In genomic region chr10:126222736-126223511, GRCh38 we compare ENCODE assay signal across 22 cellular contexts.
DNase-seq lines count a peak whose midpoint lies in the region; ATAC-seq, FAIRE-seq and TF ChIP-seq lines count a peak whose summit lies in the region.
"Had no signal": no experiment of that assay in that cellular context is flagged by ENCODE, and none has a peak within 500 bp of the region (broad histone marks: within the 10 kb centered on the region; RNA-seq: fewer than 3 reads in every experiment).

No MANE protein-coding gene starts in this region.

- H3K9ac ChIP-seq in IMR-90 (ENCODE audit: low read depth, low read length) (no peak overlapping the region), K562 (ENCODE audit: insufficient read depth in 1 of 2, low read depth in 2 of 2, low read length in 2 of 2) (no peak overlapping the region)

- no peak overlapping the region for H4K5ac ChIP-seq in IMR-90 (ENCODE audit: low read depth, low read length)

- H3K27ac ChIP-seq in IMR-90 (ENCODE audit: insufficient read depth, low read length) = no peak overlapping the region
- no peak overlapping the region for H3K27ac ChIP-seq in K562 (ENCODE audit: extremely low read depth, low read depth, low read length)
- peak overlapping the region in 12 of 21 experiments; percentile 1 to 80 (median 50) for H3K27ac ChIP-seq in skin epidermis
- H3K27ac ChIP-seq: coronary artery, gastroesophageal sphincter, pancreas, PC-9, SK-N-MC had no signal

- H4K20me1 ChIP-seq in IMR-90 (ENCODE audit: insufficient read depth, low read length) (no peaks in the 10 kb centered on the region), K562 (replicated peaks; ENCODE audit: control insufficient read depth, insufficient read depth, low read length) (no peaks in the 10 kb centered on the region)

- H3K27me3 ChIP-seq in IMR-90 (ENCODE audit: control insufficient read depth, insufficient read depth, low read length) = no peaks in the 10 kb centered on the region
- peaks cover 0 to 24% of the 10 kb centered on the region in 2 experiments; a peak in 2 of 5 replicates for H3K27me3 ChIP-seq in K562 (ENCODE audit: control insufficient read depth in 2 of 2, insufficient read depth in 2 of 2, low read length in 2 of 2)
- H3K27me3 ChIP-seq in MG63 = no peaks in the 10 kb centered on the region
- H3K27me3 ChIP-seq: pancreas had no signal

- H3K14ac ChIP-seq in IMR-90 (replicated peaks; ENCODE audit: low read depth, low read length) = no peak overlapping the region

- H3K9me3 ChIP-seq in IMR-90 (ENCODE audit: control insufficient read depth, insufficient read depth, low read length) (no peaks in the 10 kb centered on the region), K562 (replicated peaks; ENCODE audit: control insufficient read depth, insufficient read depth, low read depth, low read length) (no peaks in the 10 kb centered on the region), MG63 (no peaks in the 10 kb centered on the region)
- H3K9me3 ChIP-seq: gastroesophageal sphincter, pancreas had no signal

- H3K56ac ChIP-seq in IMR-90 (ENCODE audit: extremely low read depth, insufficient read depth, low read length) = no peak overlapping the region

- TF ChIP-seq RAD21 in IMR-90 (IDR thresholded peaks at IDR 0.05; ENCODE audit: low read length) (no peak), K562 (CRISPR knock-in tag; conservative IDR thresholded peaks at IDR 0.05 in 1 of 2, IDR thresholded peaks at IDR 0.05 in 1 of 2) (no peak)

- no peak overlapping the region for H2BK120ac ChIP-seq in IMR-90 (ENCODE audit: low read depth, low read length)

- H2AFZ ChIP-seq in IMR-90 (replicated peaks; ENCODE audit: low read length, poor library complexity) = no peak overlapping the region
- H2AFZ ChIP-seq in K562 (ENCODE audit: low read depth, low read length) = no peak overlapping the region
- H2AFZ ChIP-seq: PC-9 had no signal

- in situ Hi-C loops in IMR-90 (cut with MboI; ENCODE audit: low sequenced_read_pairs) (no loop called here), K562 (cut with MboI) (no loop called here)

- no peak overlapping the region for H2BK20ac ChIP-seq in IMR-90 (ENCODE audit: low read depth, low read length)

- no peak overlapping the region for H2AK9ac ChIP-seq in IMR-90 (replicated peaks; ENCODE audit: low read depth, low read length, poor library complexity)

- H4K8ac ChIP-seq in IMR-90 (ENCODE audit: low read depth in 2 of 2, low read length in 2 of 2) = no peak overlapping the region

- H3K4me3 ChIP-seq in IMR-90 (ENCODE audit: insufficient read depth, low read depth, low read length) (no peak overlapping the region), K562 (no peak overlapping the region), skin epidermis (no peak overlapping the region), MG63 (no peak overlapping the region)
- H3K4me3 ChIP-seq: coronary artery, gastroesophageal sphincter, pancreas, PC-9, SK-N-MC had no signal

- TF ChIP-seq POLR2A in IMR-90 (IDR thresholded peaks at IDR 0.05; ENCODE audit: low read depth, low read length) (no peak), K562 (conservative IDR thresholded peaks at IDR 0.05) (no peak)

- H3K4me2 ChIP-seq in IMR-90 (ENCODE audit: low read depth, low read length) = no peak overlapping the region
- H3K4me2 ChIP-seq in K562 (ENCODE audit: insufficient read depth, low read length) = no peak overlapping the region
- H3K4me2 ChIP-seq: PC-9 had no signal

- no peak overlapping the region for H3K18ac ChIP-seq in IMR-90 (ENCODE audit: low read depth, low read length)

- dilution Hi-C loops in IMR-90 (cut with HindIII; ENCODE audit: low sequenced_read_pairs, unreplicated experiment) = no loop called here

- ATAC-seq in IMR-90 (ENCODE audit: low read depth) = no peak; the same call in 1 of the 2 replicates
- no peak for ATAC-seq in K562
- no peak for ATAC-seq in HG02642 (IDR thresholded peaks at IDR 0.05; ENCODE audit: poor library complexity, unreplicated experiment)
- ATAC-seq in HG02588 (IDR thresholded peaks at IDR 0.05; ENCODE audit: unreplicated experiment) = no peak
- no peak for ATAC-seq in GM21390 (IDR thresholded peaks at IDR 0.05; ENCODE audit: unreplicated experiment)
- ATAC-seq: gastroesophageal sphincter had no signal

- H3K4me1 ChIP-seq in IMR-90 (ENCODE audit: control insufficient read depth, insufficient read depth, low read length) (peaks cover 5% of the 10 kb centered on the region; the same call in 1 of the 2 replicates), K562 (replicated peaks in 1 of 2; ENCODE audit: control insufficient read depth in 2 of 2, insufficient read depth in 2 of 2, low read length in 2 of 2) (no peaks in the 10 kb centered on the region; a peak in 2 of 5 replicates)
- H3K4me1 ChIP-seq: pancreas had no signal

- CTCF ChIA-PET in IMR-90 (lab: Yijun Ruan, JAX) = interaction anchor here (1.0 kb wide), 1 partner anchor 350 kb away, joined by 3 read pairs; no protein-coding TSS in a partner anchor
- CTCF ChIA-PET in K562 (lab: Yijun Ruan, JAX; ENCODE audit: low intra/inter-chr PET ratio) = no interaction called here

- TF ChIP-seq EP300 in K562 (IDR thresholded peaks at IDR 0.05; ENCODE audit: low read length) = no peak

- no CpG with 5 or more reads among the region's 4 CpGs for WGBS in IMR-90 (ENCODE audit: extremely low coverage in 2 of 2, insufficient read length in 1 of 2), 2 experiments
- 2% methylated on average over 4 of the region's 4 CpGs for WGBS in K562 (ENCODE audit: insufficient coverage, low coverage, missing lambda C conversion rate)

- H2BK15ac ChIP-seq in IMR-90 (ENCODE audit: low read depth, low read length) = no peak overlapping the region

- intact Hi-C loops in IMR-90 (cut with micrococcal nuclease) = no loop called here
- intact Hi-C loops in K562 (cut with micrococcal nuclease) = no loop called here

- H2BK5ac ChIP-seq in IMR-90 (ENCODE audit: low read depth, low read length, poor library complexity, severe bottlenecking) = no peak overlapping the region

- H3K79me1 ChIP-seq in IMR-90 (ENCODE audit: low read depth in 1 of 2, low read length in 2 of 2) = peaks cover 0 to 5% of the 10 kb centered on the region in 2 experiments; a peak in 1 of 4 replicates

- TF ChIP-seq CTCF in IMR-90 (conservative IDR thresholded peaks at IDR 0.05; ENCODE audit: low read depth, low read length) (no peak), K562 (IDR thresholded peaks at IDR 0.05 in 2 of 3, conservative IDR thresholded peaks at IDR 0.05 in 1 of 3; ENCODE audit: insufficient read depth in 2 of 3, low read depth in 1 of 3, low read length in 3 of 3) (no peak)

- no peak overlapping the region for H3K23ac ChIP-seq in IMR-90 (ENCODE audit: low read depth, low read length)

- POLR2A ChIA-PET in IMR-90 (lab: Charles Lee; ENCODE audit: unreplicated experiment) = no interaction called here
- POLR2A ChIA-PET in K562 (lab: Yijun Ruan, JAX) = no interaction called here

- H3K4ac ChIP-seq in IMR-90 (ENCODE audit: low read depth, low read length) = no peak overlapping the region

- peak; percentile 18 for DNase-seq in IMR-90
- no peak for DNase-seq in K562 (ENCODE audit: extremely low read depth in 1 of 4, low spot score in 3 of 4)
- peak; percentile 28 for DNase-seq in inferior parietal cortex (ENCODE audit: extremely low spot score)
- no peak for DNase-seq in MG63
- DNase-seq: activated CD4-positive, CD25-positive, alpha-beta regulatory T cell treated with anti-CD3 and anti-CD28 coated beads, Interleukin-2, amount 50 U/mL, for 72 hours; amygdala; GDM1; NCI-H2227 treated with DMSO at 0.1 percent for 48 hours; pancreas; PC-9; small intestine; stimulated activated CD4-positive, alpha-beta T cell treated with anti-CD3 and anti-CD28 coated beads, Interleukin-4, amount 100 ng/mL, for 24 hours; T-helper 9 cell had no signal

- H2AK5ac ChIP-seq in IMR-90 (ENCODE audit: low read depth, low read length) = no peak overlapping the region

- H3K9me1 ChIP-seq in IMR-90 (ENCODE audit: insufficient read depth, low read length) = peaks cover 6% of the 10 kb centered on the region
- H3K9me1 ChIP-seq in K562 (ENCODE audit: control insufficient read depth, insufficient read depth, low read length) = no peaks in the 10 kb centered on the region

- H3K79me2 ChIP-seq in K562 (ENCODE audit: control insufficient read depth, insufficient read depth, low read length) = no peaks in the 10 kb centered on the region

- H3K36me3 ChIP-seq in IMR-90 (ENCODE audit: control insufficient read depth, insufficient read depth, low read length) (no peaks in the 10 kb centered on the region), K562 (ENCODE audit: control insufficient read depth, insufficient read depth, low read length) (no peaks in the 10 kb centered on the region), MG63 (no peaks in the 10 kb centered on the region)
- H3K36me3 ChIP-seq: gastroesophageal sphincter, pancreas had no signal

- FAIRE-seq in K562 (lab: Jason Lieb, UNC) = no peak
- FAIRE-seq: D721Med, GM12891, pancreas, small intestine had no signal

- BruUV-seq in IMR-90 (replicated peaks; lab: Mats Ljungman, UMichigan) (no TSS peak), K562 (replicated peaks; lab: Mats Ljungman, UMichigan) (no TSS peak)

- no peak overlapping the region for H4K91ac ChIP-seq in IMR-90 (ENCODE audit: insufficient read depth, low read depth, low read length)

TF ChIP-seq in IMR-90, 13 proteins besides CTCF, POLR2A, EP300 and RAD21:
- TF ChIP-seq MXI1 (IDR thresholded peaks at IDR 0.05; ENCODE audit: borderline replicate concordance, low read depth, low read length) = no peak
- peak; percentile 89 for TF ChIP-seq MAFK (IDR thresholded peaks at IDR 0.05; ENCODE audit: low read depth, low read length)
TF ChIP-seq in IMR-90: peak in this region for 1.

TF ChIP-seq in K562, 482 proteins besides CTCF, POLR2A, EP300 and RAD21:
- no peak for TF ChIP-seq E2F5 (CRISPR knock-in tag; IDR thresholded peaks at IDR 0.05)
- TF ChIP-seq MAFG (tag; conservative IDR thresholded peaks at IDR 0.05) = 0 out of 2 replicates have a peak, but pooled peaks have one; percentile 6
TF ChIP-seq in K562: peak in this region for 1.

Comparison
In these comparisons a context has a peak if more than half of its experiments do, and no peak if none do; other contexts are left out.
1. DNase-seq: peak in IMR-90 (single experiment) and inferior parietal cortex (single experiment); none in K562 (0 of 4) and MG63 (single experiment).
2. H3K27ac ChIP-seq: peak in skin epidermis (12 of 21); none in IMR-90 (single experiment) and K562 (single experiment).